Comparison of ENCODE assay signal across 9 cellular contexts in the genomic region with DNA sequence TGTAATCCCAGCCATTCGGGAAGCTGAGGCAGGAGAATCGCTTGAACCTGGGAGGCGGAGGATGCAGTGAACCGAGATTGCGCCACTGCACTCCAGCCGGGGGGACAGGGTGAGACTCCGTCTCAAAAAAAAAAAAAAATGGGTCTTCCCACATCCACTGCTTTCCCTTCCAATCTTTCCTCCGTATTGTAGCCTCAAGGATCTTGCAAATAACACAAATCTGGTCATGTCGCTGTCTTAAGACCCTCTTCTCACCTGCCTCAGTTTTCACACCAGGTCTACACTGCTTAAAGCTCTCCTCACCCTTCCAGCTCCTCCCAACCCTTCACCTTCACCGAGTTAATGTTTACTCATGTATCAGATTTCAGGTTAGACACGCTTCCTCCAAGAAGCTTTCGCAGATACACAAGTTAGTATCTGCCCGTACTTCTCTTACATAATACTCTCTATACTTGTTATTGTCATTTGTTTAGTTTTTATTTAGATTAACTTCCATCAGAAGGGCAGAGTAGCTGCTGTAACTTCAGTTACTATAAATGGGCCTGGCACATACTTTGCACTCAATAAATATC. TPM values are rescaled to one million over a fixed set of nuclear protein-coding genes. Genes with fewer than 3 reads are reported as not detected.
A peak's percentile ranks its signal among the peaks of the same experiment; 100 is the strongest.
DNase-seq lines count a peak whose midpoint lies in the region; TF ChIP-seq lines count a peak whose summit lies in the region.
"Had no signal": no experiment of that assay in that cellular context is flagged by ENCODE, and none has a peak within 500 bp of the region (broad histone marks: within the 10 kb centered on the region; RNA-seq: fewer than 3 reads in every experiment).

No MANE protein-coding gene starts in this region.

- peaks cover 2% of the 10 kb centered on the region for H3K36me3 Mint-ChIP-seq in activated T-helper 1 cell treated with anti-CD3 and anti-CD28 coated beads, Interleukin-12 subunit alpha, Interleukin-12 subunit beta, Interleukin-2, Interleukin-4 antibody, amounts not matched to agents 30 ng/mL and 10 ng/mL and 1 ng/mL, durations not matched to agents 14 hours and 24 hours and 36 hours (ENCODE audit: low read depth)

- H3K4me1 ChIP-seq in SJCRH30 (no peaks in the 10 kb centered on the region), iPS-18a (ENCODE audit: control insufficient read depth, low read depth, low read length) (peaks cover 7% of the 10 kb centered on the region), suprapubic skin (peaks cover 19% of the 10 kb centered on the region)

- H3K36me3 ChIP-seq in SJCRH30 (peaks cover 4% of the 10 kb centered on the region), iPS-18a (ENCODE audit: control insufficient read depth, low read depth, low read length) (no peaks in the 10 kb centered on the region), suprapubic skin (no peaks in the 10 kb centered on the region)

- DNase-seq in NCI-H2029 (lab: John Stamatoyannopoulos, UW) (peak; percentile 15), NCI-H2029 treated with DMSO at 0.1 percent for 48 hours (lab: John Stamatoyannopoulos, UW) (no peak), SJCRH30 (no peak), suprapubic skin (ENCODE audit: low spot score in 2 of 2) (no peak), NCI-H187 (lab: John Stamatoyannopoulos, UW) (no peak)
- DNase-seq in effector CD8-positive, alpha-beta T cell (lab: John Stamatoyannopoulos, UW) = no peak
- no peak for DNase-seq in activated T-helper 1 cell treated with anti-CD3 and anti-CD28 coated beads, Interleukin-12 subunit alpha, Interleukin-12 subunit beta, Interleukin-2, Interleukin-4 antibody, amounts not matched to agents 30 ng/mL and 10 ng/mL and 1 ng/mL, durations not matched to agents 14 hours and 24 hours and 36 hours (ENCODE audit: low spot score)
- DNase-seq: AML-193 had no signal

- no peak for TF ChIP-seq POLR2A in suprapubic skin (IDR thresholded peaks at IDR 0.05)

- H3K27me3 ChIP-seq in SJCRH30 = no peaks in the 10 kb centered on the region
- no peaks in the 10 kb centered on the region for H3K27me3 ChIP-seq in iPS-18a (ENCODE audit: control insufficient read depth, insufficient read depth, low read length)
- H3K27me3 ChIP-seq in suprapubic skin = no peaks in the 10 kb centered on the region

- no peaks in the 10 kb centered on the region for H3K4me1 Mint-ChIP-seq in activated T-helper 1 cell treated with anti-CD3 and anti-CD28 coated beads, Interleukin-12 subunit alpha, Interleukin-12 subunit beta, Interleukin-2, Interleukin-4 antibody, amounts not matched to agents 30 ng/mL and 10 ng/mL and 1 ng/mL, durations not matched to agents 14 hours and 24 hours and 36 hours (ENCODE audit: low read depth)

- H3K27ac ChIP-seq in SJCRH30 = no peak overlapping the region
- H3K27ac ChIP-seq in iPS-18a (ENCODE audit: low read length) = no peak overlapping the region
- no peak overlapping the region for H3K27ac ChIP-seq in suprapubic skin

- TF ChIP-seq EP300 in suprapubic skin (IDR thresholded peaks at IDR 0.05) = no peak

- TF ChIP-seq CTCF in suprapubic skin (IDR thresholded peaks at IDR 0.05) = no peak

- H3K27ac Mint-ChIP-seq in activated T-helper 1 cell treated with anti-CD3 and anti-CD28 coated beads, Interleukin-12 subunit alpha, Interleukin-12 subunit beta, Interleukin-2, Interleukin-4 antibody, amounts not matched to agents 30 ng/mL and 10 ng/mL and 1 ng/mL, durations not matched to agents 14 hours and 24 hours and 36 hours = no peak overlapping the region

- no peaks in the 10 kb centered on the region for H3K9me3 ChIP-seq in SJCRH30 (replicated peaks)
- no peaks in the 10 kb centered on the region for H3K9me3 ChIP-seq in iPS-18a (ENCODE audit: control insufficient read depth, low read depth, low read length)
- H3K9me3 ChIP-seq in suprapubic skin = no peaks in the 10 kb centered on the region

- H3K4me3 ChIP-seq in SJCRH30 (peak overlapping the region; percentile 92), iPS-18a (ENCODE audit: low read length) (peak overlapping the region; percentile 90), suprapubic skin (peak overlapping the region; percentile 97)

- H3K27me3 Mint-ChIP-seq in activated T-helper 1 cell treated with anti-CD3 and anti-CD28 coated beads, Interleukin-12 subunit alpha, Interleukin-12 subunit beta, Interleukin-2, Interleukin-4 antibody, amounts not matched to agents 30 ng/mL and 10 ng/mL and 1 ng/mL, durations not matched to agents 14 hours and 24 hours and 36 hours (ENCODE audit: insufficient read depth) = peaks cover 3% of the 10 kb centered on the region

- H3K9me3 Mint-ChIP-seq in activated T-helper 1 cell treated with anti-CD3 and anti-CD28 coated beads, Interleukin-12 subunit alpha, Interleukin-12 subunit beta, Interleukin-2, Interleukin-4 antibody, amounts not matched to agents 30 ng/mL and 10 ng/mL and 1 ng/mL, durations not matched to agents 14 hours and 24 hours and 36 hours = no peaks in the 10 kb centered on the region

- intact Hi-C loops in activated T-helper 1 cell treated with anti-CD3 and anti-CD28 coated beads, Interleukin-12 subunit alpha, Interleukin-12 subunit beta, Interleukin-2, Interleukin-4 antibody, amounts not matched to agents 30 ng/mL and 10 ng/mL and 1 ng/mL, durations not matched to agents 14 hours and 24 hours and 36 hours (cut with micrococcal nuclease) = loop anchor here (1.0 to 10.0 kb wide), 3 partner anchors 11 to 750 kb away; a partner anchor contains a TSS

- 71% methylated on average over 13 of the region's 13 CpGs for WGBS in suprapubic skin

- H3K9ac ChIP-seq in iPS-18a (ENCODE audit: low read length) = no peak overlapping the region

- H3K4me3 Mint-ChIP-seq in activated T-helper 1 cell treated with anti-CD3 and anti-CD28 coated beads, Interleukin-12 subunit alpha, Interleukin-12 subunit beta, Interleukin-2, Interleukin-4 antibody, amounts not matched to agents 30 ng/mL and 10 ng/mL and 1 ng/mL, durations not matched to agents 14 hours and 24 hours and 36 hours = no peak overlapping the region

RNA-seq across cellular contexts. Expression of a gene that starts 1.5 kb away (rescaled TPM):
- total RNA-seq in SJCRH30 (2014; rRNA removed; shearing (Covaris generic)) = 26.3 and 26.4 TPM in 2 replicates
- total RNA-seq in suprapubic skin = 10 to 100 TPM in 3 of 4 donors, 1 to 10 TPM in 1; 7.9 to 14.3 (median 11.2) TPM
- total RNA-seq in activated T-helper 1 cell treated with anti-CD3 and anti-CD28 coated beads, Interleukin-12 subunit alpha, Interleukin-12 subunit beta, Interleukin-2, Interleukin-4 antibody, amounts not matched to agents 30 ng/mL and 10 ng/mL and 1 ng/mL, durations not matched to agents 14 hours and 24 hours and 36 hours = 14.7 and 16.3 TPM in 2 replicates

RNA-seq across cellular contexts. Expression of a gene that starts 24.3 kb away (rescaled TPM):
- 14.7 and 20.2 TPM in 2 replicates for total RNA-seq in SJCRH30 (2014; rRNA removed; shearing (Covaris generic))
- total RNA-seq in suprapubic skin = 10 to 100 TPM; 14.2 to 34.3 (median 21.5) TPM
- 36.8 and 39.4 TPM in 2 replicates for total RNA-seq in activated T-helper 1 cell treated with anti-CD3 and anti-CD28 coated beads, Interleukin-12 subunit alpha, Interleukin-12 subunit beta, Interleukin-2, Interleukin-4 antibody, amounts not matched to agents 30 ng/mL and 10 ng/mL and 1 ng/mL, durations not matched to agents 14 hours and 24 hours and 36 hours
